8 cellular contexts compared by ENCODE assay signal in genomic region chr10:88687853-88688467, GRCh38. TPM values are rescaled to one million over a fixed set of nuclear protein-coding genes. Genes with fewer than 3 reads are reported as not detected.
DNase-seq lines count a peak whose midpoint lies in the region; ATAC-seq and TF ChIP-seq lines count a peak whose summit lies in the region.

No MANE protein-coding gene starts in this region.

- H3K4me3 ChIP-seq in AG04449 (ENCODE audit: low read depth, low read length) (no peak overlapping the region), Panc1 (ENCODE audit: low read depth in 2 of 2, low read length in 2 of 2) (no peak overlapping the region), psoas muscle (no peak overlapping the region), H7 (ENCODE audit: insufficient read depth, low read depth, low read length) (no peak overlapping the region)

- H3K4me1 ChIP-seq in Panc1 (ENCODE audit: control insufficient read depth, insufficient read depth, low read length) (no peaks in the 10 kb centered on the region), psoas muscle (no peaks in the 10 kb centered on the region)

- CTCF ChIA-PET in AG04449 (lab: Yijun Ruan, JAX) (interaction anchor here (0.7 to 6.6 kb wide), 55 partner anchors 9 to 531 kb away, joined by 3 to 57 read pairs (median 4); partner anchors contain the start of genes LIPK, LIPM and RNLS), Panc1 (lab: Charles Lee) (interaction anchor here (1.0 kb wide), 1 partner anchor 368 kb away, joined by 3 read pairs; no protein-coding TSS in a partner anchor)

- H3K27me3 ChIP-seq in Panc1 (ENCODE audit: control insufficient read depth, insufficient read depth, low read length): no peaks in the 10 kb centered on the region
- H3K27me3 ChIP-seq in psoas muscle (ENCODE audit: insufficient read depth in 3 of 3, low read length in 2 of 3): peaks cover 0 to 2% (median 0%) of the 10 kb centered on the region in 3 donors
- H3K27me3 ChIP-seq in H7 (ENCODE audit: control insufficient read depth, insufficient read depth, low read length): peaks cover 5% of the 10 kb centered on the region

- no peak for ATAC-seq in Panc1
- no peak for ATAC-seq in psoas muscle

- TF ChIP-seq CTCF in AG04449 (IDR thresholded peaks at IDR 0.05; ENCODE audit: insufficient read depth, low read length, missing control alignments) (peak; percentile 55), GM20000 (IDR thresholded peaks at IDR 0.05; ENCODE audit: extremely low read depth, missing control alignments) (peak; percentile 53), Panc1 (IDR thresholded peaks at IDR 0.05) (peak; percentile 86; the same call in 1 of the 2 replicates), psoas muscle (IDR thresholded peaks at IDR 0.05) (peak; percentile 57)

- POLR2A ChIA-PET in AG04449 (lab: Yijun Ruan, JAX) (no interaction called here), Panc1 (lab: Charles Lee) (no interaction called here)

- H3K9me3 ChIP-seq in Panc1 (ENCODE audit: control insufficient read depth, insufficient read depth, low read depth, low read length) (no peaks in the 10 kb centered on the region), psoas muscle (no peaks in the 10 kb centered on the region)

- H3K27ac ChIP-seq in Panc1 (ENCODE audit: low read length): peak overlapping the region; percentile 24; the same call in 1 of the 2 replicates
- H3K27ac ChIP-seq in psoas muscle: no peak overlapping the region

- in situ Hi-C loops in Panc1 (cut with HindIII; ENCODE audit: low pct_unique_long_range_greater_than_20kb, low sequenced_read_pairs): no loop called here

- DNase-seq in AG04449 (ENCODE audit: low read depth, low spot score) (no peak), GM20000 (ENCODE audit: low spot score) (peak; percentile 45), Panc1 (ENCODE audit: low read depth, low spot score) (no peak), erythroblast (lab: John Stamatoyannopoulos, UW) (peak; percentile 2 to 23), psoas muscle (no peak), SHP77 treated with DMSO at 0.1 percent for 48 hours (lab: John Stamatoyannopoulos, UW) (no peak), H7 (no peak)
- DNase-seq in stimulated activated naive CD4-positive, alpha-beta T cell treated with Interleukin-2 at 50 U/mL for 16 hours (lab: John Stamatoyannopoulos, UW): no peak

- H3K36me3 ChIP-seq in Panc1 (ENCODE audit: control insufficient read depth, insufficient read depth, low read length) (no peaks in the 10 kb centered on the region), psoas muscle (ENCODE audit: insufficient read depth in 1 of 2, low read depth in 1 of 2) (no peaks in the 10 kb centered on the region), H7 (replicated peaks; ENCODE audit: control insufficient read depth, insufficient read depth, low read length) (no peaks in the 10 kb centered on the region)

- intact Hi-C loops in Panc1 (cut with micrococcal nuclease; ENCODE audit: unreplicated experiment) (loop anchor here (5.0 kb wide), 3 partner anchors 104 to 244 kb away; no protein-coding TSS in a partner anchor), psoas muscle (cut with DNase I) (loop anchor here in 1 of 2 donors (10.0 kb wide), 1 partner anchor 127 kb away; no protein-coding TSS in a partner anchor)

- TF ChIP-seq POLR2A in erythroblast (IDR thresholded peaks at IDR 0.05; ENCODE audit: low read length): no peak

- no TSS peak for BruUV-seq in Panc1 (replicated peaks; lab: Mats Ljungman, UMichigan)

RNA-seq across cellular contexts. Expression of gene LIPK, which starts 18.1 kb away (rescaled TPM):
- total RNA-seq in Panc1 (2021; ENCODE audit: unreplicated experiment): not detected
- polyA plus RNA-seq in Panc1 (2012; ENCODE audit: insufficient read length): not detected
- total RNA-seq in psoas muscle: not detected
- polyA plus RNA-seq in psoas muscle: not detected
- not detected in 2 replicates for total RNA-seq in H7 (2014; rRNA removed; shearing (Covaris generic))

RNA-seq across cellular contexts. Expression of gene LIPF, which starts 23.7 kb away (rescaled TPM):
- total RNA-seq in Panc1 (2021; ENCODE audit: unreplicated experiment) (not detected), psoas muscle (not detected)
- polyA plus RNA-seq in Panc1 (2012; ENCODE audit: insufficient read length): not detected
- under 1 TPM; 0.06 to 0.74 (median 0.70) TPM for polyA plus RNA-seq in psoas muscle
- not detected in 2 replicates for total RNA-seq in H7 (2014; rRNA removed; shearing (Covaris generic))

Comparison
In these comparisons a context has a peak if more than half of its experiments do, and no peak if none do; other contexts are left out.
1. DNase-seq: peak in GM20000 (single experiment) and erythroblast (2 of 2); none in AG04449 (single experiment), Panc1 (single experiment), psoas muscle (0 of 2), stimulated activated naive CD4-positive, alpha-beta T cell treated with Interleukin-2 at 50 U/mL for 16 hours (single experiment), SHP77 treated with DMSO at 0.1 percent for 48 hours (single experiment) and H7 (single experiment).
2. Peak in every context shown above with its lines, with median percentiles within 50 percentile points of each other: CTCF ChIP-seq.